12 cellular contexts compared by ENCODE assay signal in genomic region chr9:121445986-121446385, GRCh38. TPM values are rescaled to one million over a fixed set of nuclear protein-coding genes. Genes with fewer than 3 reads are reported as not detected.
DNase-seq lines count a peak whose midpoint lies in the region; ATAC-seq, FAIRE-seq and TF ChIP-seq lines count a peak whose summit lies in the region.
"Had no signal": no experiment of that assay in that cellular context is flagged by ENCODE, and none has a peak within 500 bp of the region (broad histone marks: within the 10 kb centered on the region; RNA-seq: fewer than 3 reads in every experiment).

No MANE protein-coding gene starts in this region.

- FAIRE-seq in keratinocyte (lab: Jason Lieb, UNC), result no peak
- FAIRE-seq: K562 had no signal

- in situ Hi-C loops in GM13976 (cut with MboI; ENCODE audit: low sequenced_read_pairs, unreplicated experiment), result no loop called here

- TF ChIP-seq CTCF in GM13976 (IDR thresholded peaks at IDR 0.05; ENCODE audit: borderline replicate concordance, control extremely low read depth, extremely low read depth, insufficient read depth, missing control alignments) (peak; percentile 6), SK-N-SH (IDR thresholded peaks at IDR 0.05) (peak; percentile 29), keratinocyte (optimal IDR thresholded peaks at IDR 0.05 in 1 of 3, IDR thresholded peaks at IDR 0.05 in 1 of 3, conservative IDR thresholded peaks at IDR 0.05 in 1 of 3; ENCODE audit: extremely low read depth in 1 of 3, insufficient read depth in 2 of 3, low read length in 3 of 3) (peak in 2 of 3 experiments; percentile 13 to 52)

- ATAC-seq in HG03442 (IDR thresholded peaks at IDR 0.05; ENCODE audit: unreplicated experiment), result no peak
- ATAC-seq: gastroesophageal sphincter, K562, sciatic nerve had no signal

- H3F3A ChIP-seq in SK-N-SH (replicated peaks; ENCODE audit: insufficient read depth), result no peaks in the 10 kb centered on the region

- CTCF ChIA-PET in SK-N-SH (lab: Yijun Ruan, JAX), result interaction anchor here (2.1 kb wide), 1 partner anchor 126 kb away, joined by 7 read pairs; no protein-coding TSS in a partner anchor

- POLR2A ChIA-PET in SK-N-SH (lab: Yijun Ruan, JAX), result no interaction called here

- no peak overlapping the region for H3K4me3 ChIP-seq in SK-N-SH (ENCODE audit: low read depth in 2 of 2, low read length in 1 of 2)
- no peak overlapping the region for H3K4me3 ChIP-seq in keratinocyte (ENCODE audit: control insufficient read depth in 2 of 3, extremely low read depth in 1 of 3, insufficient read depth in 2 of 3, low read depth in 1 of 3, low read length in 3 of 3)
- H3K4me3 ChIP-seq: gastroesophageal sphincter, K562 had no signal

- no peaks in the 10 kb centered on the region for H3K9me3 ChIP-seq in SK-N-SH
- H3K9me3 ChIP-seq in keratinocyte (ENCODE audit: control insufficient read depth, low read depth, low read length), result no peaks in the 10 kb centered on the region
- H3K9me3 ChIP-seq: gastroesophageal sphincter had no signal

- H3K27ac ChIP-seq in SK-N-SH (ENCODE audit: low read depth in 2 of 2, low read length in 1 of 2) (no peak overlapping the region), keratinocyte (ENCODE audit: control insufficient read depth, insufficient read depth, low read length) (no peak overlapping the region)
- H3K27ac ChIP-seq: gastroesophageal sphincter had no signal

- H3K9me2 ChIP-seq in SK-N-SH, result no peaks in the 10 kb centered on the region

- dilution Hi-C loops in keratinocyte (cut with MboI; ENCODE audit: extremely low pct_ligation_motif_present, low sequenced_read_pairs), result loop anchor here (10.0 kb wide), 1 partner anchor 79 kb away; no protein-coding TSS in a partner anchor

- DNase-seq in DMS53 (lab: John Stamatoyannopoulos, UW) (peak; percentile 52), DMS53 treated with DMSO at 0.1 percent for 48 hours (lab: John Stamatoyannopoulos, UW; ENCODE audit: unreplicated experiment) (no peak), GM13976 (ENCODE audit: low spot score) (no peak), SK-N-SH (no peak), keratinocyte (ENCODE audit: low read depth, low spot score) (no peak), NCI-H2196 (lab: John Stamatoyannopoulos, UW; ENCODE audit: unreplicated experiment) (no peak)
- no peak for DNase-seq in stimulated activated CD4-positive, alpha-beta T cell treated with anti-CD3 and anti-CD28 coated beads, Interleukin-4, amount 100 ng/mL, for 24 hours
- DNase-seq: activated gamma-delta T cell treated with Interleukin-2 at 50 U/mL for 16 hours had no signal

- H3K9ac ChIP-seq in SK-N-SH (no peak overlapping the region), keratinocyte (ENCODE audit: control insufficient read depth, extremely low read depth, insufficient read depth, low read length) (no peak overlapping the region)

- H3K27me3 ChIP-seq in SK-N-SH (ENCODE audit: insufficient read depth), result peaks cover 14% of the 10 kb centered on the region; the same call in 1 of the 2 replicates
- peaks cover 41% of the 10 kb centered on the region for H3K27me3 ChIP-seq in keratinocyte (ENCODE audit: control insufficient read depth, extremely low read depth, insufficient read depth, low read length)
- H3K27me3 ChIP-seq: gastroesophageal sphincter had no signal

- H2AFZ ChIP-seq in SK-N-SH (ENCODE audit: low read depth) (no peak overlapping the region), keratinocyte (ENCODE audit: control insufficient read depth, low read length) (no peak overlapping the region)

- H3K36me3 ChIP-seq in SK-N-SH (replicated peaks in 1 of 2; ENCODE audit: control insufficient read depth in 1 of 2, insufficient read depth in 2 of 2, low read length in 1 of 2) (no peaks in the 10 kb centered on the region), keratinocyte (ENCODE audit: control insufficient read depth in 2 of 2, extremely low read depth in 1 of 2, insufficient read depth in 2 of 2, low read length in 2 of 2) (no peaks in the 10 kb centered on the region)
- H3K36me3 ChIP-seq: gastroesophageal sphincter had no signal

- no peak for TF ChIP-seq EP300 in SK-N-SH (IDR thresholded peaks at IDR 0.05; ENCODE audit: borderline replicate concordance in 1 of 2, low read depth in 1 of 2, low read length in 1 of 2)

- no peaks in the 10 kb centered on the region for H3K9me1 ChIP-seq in keratinocyte (ENCODE audit: control insufficient read depth, extremely low read depth, insufficient read depth, low read length)

- no peaks in the 10 kb centered on the region; a peak in 2 of 4 replicates for H3K4me1 ChIP-seq in SK-N-SH (ENCODE audit: control insufficient read depth in 1 of 2, insufficient read depth in 2 of 2, low read depth in 1 of 2, low read length in 1 of 2)
- peaks cover 6% of the 10 kb centered on the region for H3K4me1 ChIP-seq in keratinocyte (ENCODE audit: control insufficient read depth, extremely low read depth, insufficient read depth, low read length)

- H4K20me1 ChIP-seq in SK-N-SH (ENCODE audit: insufficient read depth) (no peaks in the 10 kb centered on the region), keratinocyte (ENCODE audit: control insufficient read depth, extremely low read depth, insufficient read depth, low read length) (no peaks in the 10 kb centered on the region)

- H3K79me2 ChIP-seq in SK-N-SH (ENCODE audit: insufficient read depth) (no peaks in the 10 kb centered on the region), keratinocyte (ENCODE audit: control insufficient read depth, insufficient read depth, low read length) (no peaks in the 10 kb centered on the region)

- 84% methylated on average over 3 of the region's 3 CpGs for WGBS in SK-N-SH (ENCODE audit: low lambda C conversion rate)

- H3K4me2 ChIP-seq in SK-N-SH (no peak overlapping the region), keratinocyte (ENCODE audit: control insufficient read depth, extremely low read depth, insufficient read depth, low read depth, low read length) (no peak overlapping the region)

- TF ChIP-seq RAD21 in SK-N-SH (IDR thresholded peaks at IDR 0.05; ENCODE audit: low read length), result peak; percentile 43

TF ChIP-seq in SK-N-SH, 30 proteins besides CTCF, POLR2A, EP300 and RAD21:
- TF ChIP-seq TCF12 (IDR thresholded peaks at IDR 0.05) (no peak), SMC3 (IDR thresholded peaks at IDR 0.05; ENCODE audit: low read depth, low read length) (peak; percentile 12; the same call in 1 of the 2 replicates)

RNA-seq across cellular contexts. Expression of gene GGTA1, which starts 53.7 kb away (rescaled TPM):
- polyA plus RNA-seq in SK-N-SH (2012; rRNA removed) (0.03 and 0.11 TPM in 2 replicates), keratinocyte (0.05 TPM in 1 of 3 replicates, not detected in the others)
- polyA plus RNA-seq in SK-N-SH (2012; cell fraction: cytosol; rRNA removed), result 0.17 and 0.29 TPM in 2 replicates
- not detected in 2 replicates for polyA plus RNA-seq in SK-N-SH (2012; cell fraction: nucleus; rRNA removed)
- 0.41 TPM for polyA plus RNA-seq in keratinocyte (2011; ENCODE audit: low read depth)
- not detected in 2 replicates for polyA plus RNA-seq in keratinocyte (2011; cell fraction: cytosol; rRNA removed)
- not detected in 2 replicates for polyA plus RNA-seq in keratinocyte (2011; cell fraction: nucleus; rRNA removed)
- 0.20 TPM in 1 of 2 replicates, not detected in the other for polyA plus RNA-seq in keratinocyte (2012; ENCODE audit: low replicate concordance)
- not detected in 3 replicates for polyA minus RNA-seq in keratinocyte
- not detected for polyA minus RNA-seq in keratinocyte (2011; cell fraction: cytosol; rRNA and poly(A)+ RNA removed)
- not detected in 2 replicates for polyA minus RNA-seq in keratinocyte (2011; cell fraction: nucleus; rRNA and poly(A)+ RNA removed)
